ENCODE assay signal across 8 cellular contexts in the genomic region with DNA sequence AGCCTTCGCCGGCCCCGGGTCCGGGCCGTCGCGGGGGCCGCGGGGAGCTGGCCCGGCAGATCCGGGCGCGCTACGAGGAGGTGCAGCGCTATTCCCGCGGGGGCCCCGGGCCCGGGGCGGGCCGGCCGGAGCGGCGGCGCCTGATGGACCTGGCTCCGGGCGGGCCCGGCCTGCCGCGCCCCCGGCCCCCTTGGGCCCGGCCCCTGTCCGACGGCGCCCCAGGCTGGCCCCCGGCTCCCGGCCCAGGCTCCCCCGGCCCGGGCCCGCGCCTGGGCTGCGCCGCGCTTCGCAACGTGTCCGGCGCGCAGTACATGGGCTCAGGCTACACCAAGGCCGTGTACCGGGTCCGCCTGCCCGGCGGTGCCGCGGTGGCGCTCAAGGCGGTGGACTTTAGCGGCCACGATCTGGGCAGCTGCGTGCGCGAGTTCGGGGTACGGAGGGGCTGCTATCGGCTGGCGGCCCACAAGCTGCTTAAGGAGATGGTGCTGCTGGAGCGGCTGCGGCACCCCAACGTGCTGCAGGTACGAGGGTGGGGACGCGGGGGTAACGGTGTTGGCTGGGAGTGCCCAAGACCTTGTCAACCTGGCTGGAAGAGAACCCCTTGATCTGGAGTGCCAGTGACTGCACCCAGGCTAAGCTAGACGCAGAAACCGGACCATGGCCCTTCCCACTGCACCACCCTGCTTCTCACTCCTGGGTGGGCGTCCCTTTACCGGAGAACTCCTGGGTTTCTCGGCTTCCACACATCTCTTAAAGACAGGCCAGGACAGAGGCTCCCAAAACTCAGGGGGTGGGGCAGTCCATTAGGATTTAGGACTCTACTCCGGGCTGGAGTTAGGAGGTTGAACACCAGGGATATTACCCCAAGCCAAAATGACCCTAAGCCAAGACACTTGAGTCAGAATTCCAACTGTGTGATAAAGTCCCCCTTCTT. TPM values are rescaled to one million over a fixed set of nuclear protein-coding genes. Genes with fewer than 3 reads are reported as not detected.
DNase-seq lines count a peak whose midpoint lies in the region; ATAC-seq and TF ChIP-seq lines count a peak whose summit lies in the region.

No MANE protein-coding gene starts in this region.

- H3K9me2 ChIP-seq in PC-9 (ENCODE audit: insufficient read depth): no peaks in the 10 kb centered on the region

- H3K36me3 ChIP-seq in PC-9 (ENCODE audit: low read depth): no peaks in the 10 kb centered on the region
- no peaks in the 10 kb centered on the region for H3K36me3 ChIP-seq in esophagus (ENCODE audit: control insufficient read depth in 2 of 2, insufficient read depth in 2 of 2, low read length in 1 of 2)

- H3F3A ChIP-seq in PC-9 (ENCODE audit: insufficient read depth, low read depth): no peaks in the 10 kb centered on the region

- no peak overlapping the region for H3K27ac Mint-ChIP-seq in nephron progenitor cell

- peaks cover 16% of the 10 kb centered on the region; the same call in 1 of the 2 replicates for H3K27me3 ChIP-seq in PC-9 (ENCODE audit: insufficient read depth, low read depth)
- H3K27me3 ChIP-seq in esophagus (ENCODE audit: control insufficient read depth in 1 of 2, insufficient read depth in 2 of 2, low read length in 2 of 2): no peaks in the 10 kb centered on the region

- BruUV-seq in PC-9 (replicated peaks; lab: Mats Ljungman, UMichigan): TSS peak; percentile 46

- H3K9me3 ChIP-seq in PC-9 (ENCODE audit: insufficient read depth, low read depth) (no peaks in the 10 kb centered on the region), esophagus (ENCODE audit: control insufficient read depth in 2 of 2, insufficient read depth in 1 of 2, low read depth in 1 of 2, low read length in 1 of 2) (no peaks in the 10 kb centered on the region)

- H3K4me1 ChIP-seq in PC-9 (replicated peaks; ENCODE audit: insufficient read depth) (peaks cover 9% of the 10 kb centered on the region; the same call in 1 of the 2 replicates), esophagus (ENCODE audit: control insufficient read depth in 2 of 2, insufficient read depth in 2 of 2, low read length in 1 of 2) (peaks cover 0 to 10% of the 10 kb centered on the region in 2 donors)

- WGBS in esophagus, 2 donors: 4 to 6% methylated on average over 71 to 80 of the region's 80 CpGs

- peaks cover 40% of the 10 kb centered on the region for H3K27me3 Mint-ChIP-seq in nephron progenitor cell (ENCODE audit: low read depth, poor library complexity)

- peaks cover 8% of the 10 kb centered on the region for H3K36me3 Mint-ChIP-seq in nephron progenitor cell (ENCODE audit: low read depth)

- CTCF ChIA-PET in PC-9 (lab: Charles Lee): interaction anchor here (0.6 kb wide), 1 partner anchor 312 kb away, joined by 7 read pairs; no protein-coding TSS in a partner anchor

- H3K4me3 Mint-ChIP-seq in nephron progenitor cell: peak overlapping the region; percentile 90

- intact Hi-C loops in PC-9 (cut with micrococcal nuclease; ENCODE audit: unreplicated experiment): loop anchor here (5.0 kb wide), 1 partner anchor 126 kb away; no protein-coding TSS in a partner anchor

- no peaks in the 10 kb centered on the region for H3K9me3 Mint-ChIP-seq in nephron progenitor cell

- H3K4me2 ChIP-seq in PC-9: peak overlapping the region; percentile 91

- no peak for ATAC-seq in GM21717 (IDR thresholded peaks at IDR 0.05; ENCODE audit: unreplicated experiment)

- peaks cover 80% of the 10 kb centered on the region for H3K4me1 Mint-ChIP-seq in nephron progenitor cell

- no peak overlapping the region for H3K27ac ChIP-seq in PC-9
- peak overlapping the region; percentile 69 to 75 for H3K27ac ChIP-seq in esophagus (ENCODE audit: low read depth in 2 of 2, low read length in 1 of 2)

- no peaks in the 10 kb centered on the region for H4K20me1 ChIP-seq in PC-9 (ENCODE audit: insufficient read depth)

- DNase-seq in NCI-H2029 (lab: John Stamatoyannopoulos, UW) (peak; percentile 6), NCI-H2029 treated with DMSO at 0.1 percent for 48 hours (lab: John Stamatoyannopoulos, UW) (no peak), PC-9 (peak in 1 of 2 experiments; percentile 15), nephron progenitor cell (peak; percentile 55), H4 (ENCODE audit: low spot score) (no peak)
- DNase-seq in stimulated activated CD4-positive, alpha-beta T cell treated with anti-CD3 and anti-CD28 coated beads, Interleukin-4, amount 100 ng/mL, for 1 hour: no peak

- H3K4me3 ChIP-seq in PC-9 (peak overlapping the region; percentile 64), esophagus (ENCODE audit: low read depth in 1 of 2, low read length in 2 of 2) (peak overlapping the region; percentile 48 to 66)

- peak overlapping the region; percentile 63; the same call in 1 of the 2 replicates for H2AFZ ChIP-seq in PC-9

- TF ChIP-seq CTCF in PC-9 (conservative IDR thresholded peaks at IDR 0.05): no peak
- TF ChIP-seq CTCF in nephron progenitor cell (IDR thresholded peaks at IDR 0.05): no peak

- 0 out of 2 replicates have a peak, but pooled peaks cover 2% of the 10 kb centered on the region for H3K79me2 ChIP-seq in PC-9 (ENCODE audit: low read depth)

- POLR2A ChIA-PET in PC-9 (lab: Charles Lee; ENCODE audit: unreplicated experiment): interaction anchor here (0.5 kb wide), 1 partner anchor 14 kb away, joined by 3 read pairs; no protein-coding TSS in a partner anchor

RNA-seq across cellular contexts. Expression of a gene that starts 0.8 kb away (rescaled TPM):
- 3.9 and 5.5 TPM in 2 replicates for total RNA-seq in PC-9 (2021)
- 1 to 10 TPM; 3.7 to 6.2 TPM for polyA plus RNA-seq in esophagus
- 10.2 and 17.2 TPM in 2 replicates for total RNA-seq in H4 (2014; rRNA removed; shearing (Covaris generic))

Comparison
In these comparisons a context has a peak if more than half of its experiments do, and no peak if none do; other contexts are left out.
1. DNase-seq: peak in NCI-H2029 (single experiment) and nephron progenitor cell (single experiment); none in NCI-H2029 treated with DMSO at 0.1 percent for 48 hours (single experiment), stimulated activated CD4-positive, alpha-beta T cell treated with anti-CD3 and anti-CD28 coated beads, Interleukin-4, amount 100 ng/mL, for 1 hour (single experiment) and H4 (single experiment).